8 cellular contexts compared by ENCODE assay signal in genomic region chr10:87184419-87184818, GRCh38. TPM values are rescaled to one million over a fixed set of nuclear protein-coding genes. Genes with fewer than 3 reads are reported as not detected.
DNase-seq lines count a peak whose midpoint lies in the region; ATAC-seq, FAIRE-seq and TF ChIP-seq lines count a peak whose summit lies in the region.
"Not testable (repeated sequence)": the region's sequence is repeated elsewhere in the genome, so short reads cannot be mapped to it uniquely, and the experiment has no call there.

No MANE protein-coding gene starts in this region.

- not testable (repeated sequence) for H3K9ac ChIP-seq in GM12878 (ENCODE audit: control insufficient read depth, insufficient read depth, low read length)

- 42% methylated on average over 5 of the region's 6 CpGs for WGBS in GM12878 (ENCODE audit: insufficient coverage, insufficient replicate concordance, low lambda C conversion rate, missing lambda C conversion rate)

- H3K27ac Mint-ChIP-seq in osteocyte (ENCODE audit: unreplicated experiment), result peak overlapping the region; percentile 31

- H3K27me3 Mint-ChIP-seq in osteocyte (ENCODE audit: unreplicated experiment), result not testable (repeated sequence)

- intact Hi-C loops in GM12878 (cut with micrococcal nuclease; ENCODE audit: unreplicated experiment); left lung (cut with DNase I): not testable (repeated sequence)

- H3K9me3 Mint-ChIP-seq in osteocyte (ENCODE audit: unreplicated experiment), result peaks cover 11% of the 10 kb centered on the region

- not testable (repeated sequence) for TF ChIP-seq EP300 in GM12878 (IDR thresholded peaks at IDR 0.05; ENCODE audit: borderline replicate concordance in 1 of 2, control insufficient read depth in 1 of 2, low read depth in 2 of 2, low read length in 2 of 2)

- in situ Hi-C loops in GM12878 (cut with MboI), result not testable (repeated sequence)

- not testable (repeated sequence) for TF ChIP-seq RAD21 in GM12878 (IDR thresholded peaks at IDR 0.05; ENCODE audit: insufficient read depth, low read depth, low read length)

- not testable (repeated sequence) for H3K9me3 ChIP-seq in HEK293 (ENCODE audit: control insufficient read depth, insufficient read depth, low read depth, low read length); GM12878 (replicated peaks; ENCODE audit: control insufficient read depth, insufficient read depth, low read length); left lung

- H3K4me1 Mint-ChIP-seq in osteocyte (ENCODE audit: unreplicated experiment), result not testable (repeated sequence)

- H3K27me3 ChIP-seq in GM12878 (replicated peaks in 1 of 2; ENCODE audit: control insufficient read depth in 2 of 2, insufficient read depth in 2 of 2, low read length in 1 of 2); left lung: not testable (repeated sequence)

- not testable (repeated sequence) for H3K27ac ChIP-seq in HEK293 (ENCODE audit: extremely low read depth, low read depth, low read length); GM12878 (ENCODE audit: control insufficient read depth, insufficient read depth); left lung

- H3K4me1 ChIP-seq in HEK293 (ENCODE audit: control insufficient read depth, insufficient read depth, low read length); GM12878 (ENCODE audit: control insufficient read depth, insufficient read depth, low read length); left lung: not testable (repeated sequence)

- H4K20me1 ChIP-seq in GM12878 (ENCODE audit: control insufficient read depth, insufficient read depth), result not testable (repeated sequence)

- DNase-seq in Ammon's horn (ENCODE audit: low spot score) (peak; percentile 13), NCI-H69 (lab: John Stamatoyannopoulos, UW) (peak; percentile 22), SIG-M5 treated with dmso at 0.1 percent for 504 hours (lab: John Stamatoyannopoulos, UW; ENCODE audit: unreplicated experiment) (peak; percentile 71), foreskin fibroblast (peak; percentile 12 to 58), left lung (peak in 1 of 2 donors; percentile 33)
- DNase-seq in GM12878 (ENCODE audit: low read depth, low spot score); osteocyte (ENCODE audit: extremely low spot score, unreplicated experiment): not testable (repeated sequence)

- POLR2A ChIA-PET in HEK293 (lab: Yijun Ruan, JAX); GM12878 (lab: Charles Lee): not testable (repeated sequence)

- not testable (repeated sequence) for H3K79me2 ChIP-seq in GM12878 (ENCODE audit: control insufficient read depth, insufficient read depth, low read length)

- ATAC-seq in GM12878, result peak; percentile 58
- ATAC-seq in left lung, result peak; percentile 66

- not testable (repeated sequence) for TF ChIP-seq CTCF in HEK293 (tag by site-specific recombination; IDR thresholded peaks at IDR 0.05); GM12878 (IDR thresholded peaks at IDR 0.05 in 2 of 3, conservative IDR thresholded peaks at IDR 0.05 in 1 of 3; ENCODE audit: control insufficient read depth in 2 of 3, extremely low read depth in 1 of 3, insufficient read depth in 1 of 3, low read depth in 3 of 3, low read length in 3 of 3); foreskin fibroblast (IDR thresholded peaks at IDR 0.05; ENCODE audit: low read depth, low read length); left lung (IDR thresholded peaks at IDR 0.05); osteocyte (IDR thresholded peaks at IDR 0.05)

- CTCF ChIA-PET in HEK293 (lab: Yijun Ruan, JAX); GM12878 (lab: Yijun Ruan, JAX): not testable (repeated sequence)

- TF ChIP-seq POLR2A in GM12878 (IDR thresholded peaks at IDR 0.05; ENCODE audit: low read depth, low read length), result not testable (repeated sequence)

- peaks cover 31% of the 10 kb centered on the region for H3K36me3 Mint-ChIP-seq in osteocyte (ENCODE audit: unreplicated experiment)

- not testable (repeated sequence) for H2AFZ ChIP-seq in GM12878 (ENCODE audit: control insufficient read depth, low read depth, low read length)

- H3K4me3 Mint-ChIP-seq in osteocyte (ENCODE audit: unreplicated experiment), result not testable (repeated sequence)

- H3K4me2 ChIP-seq in GM12878 (ENCODE audit: control insufficient read depth, insufficient read depth), result not testable (repeated sequence)

- H3K36me3 ChIP-seq in HEK293 (ENCODE audit: control insufficient read depth in 2 of 2, insufficient read depth in 1 of 2, low read length in 2 of 2) (peaks cover 0 to 14% of the 10 kb centered on the region in 2 experiments; a peak in 2 of 3 replicates), left lung (peaks cover 0 to 19% of the 10 kb centered on the region in 2 donors)
- not testable (repeated sequence) for H3K36me3 ChIP-seq in GM12878 (ENCODE audit: control insufficient read depth in 2 of 2, insufficient read depth in 2 of 2, low read length in 1 of 2)

- not testable (repeated sequence) for H3K4me3 ChIP-seq in HEK293 (ENCODE audit: low read depth, low read length); GM12878; foreskin fibroblast (ENCODE audit: low read depth in 1 of 2, low read length in 2 of 2); left lung

- not testable (repeated sequence) for FAIRE-seq in GM12878 (lab: Jason Lieb, UNC)

- SMC1A ChIA-PET in GM12878 (lab: Charles Lee; ENCODE audit: uncharacterized antibody, unreplicated experiment), result not testable (repeated sequence)

- BruUV-seq in GM12878 (replicated peaks; lab: Mats Ljungman, UMichigan), result not testable (repeated sequence)

- RAD21 ChIA-PET in GM12878 (lab: Charles Lee; ENCODE audit: unreplicated experiment), result not testable (repeated sequence)

TF ChIP-seq in HEK293, 187 proteins besides CTCF, POLR2A, EP300 and RAD21:
- peak; percentile 13; the same call in 1 of the 2 replicates for TF ChIP-seq SCRT2 (tag by site-specific recombination; IDR thresholded peaks at IDR 0.05)
TF ChIP-seq in HEK293: peak in this region for 1; not testable (repeated sequence) for 186.

TF ChIP-seq in GM12878, 131 proteins besides CTCF, POLR2A, EP300 and RAD21:
- TF ChIP-seq RAD51 (IDR thresholded peaks at IDR 0.05), result peak; percentile 35; the same call in 1 of the 2 replicates
- TF ChIP-seq SPI1 (IDR thresholded peaks at IDR 0.05; ENCODE audit: borderline replicate concordance, insufficient read depth, low read depth, low read length), result peak; percentile 55; the same call in 1 of the 2 replicates

RNA-seq across cellular contexts. Expression of gene NUTM2A, which starts 40.8 kb away (rescaled TPM):
- total RNA-seq in GM12878 (2013; cell fraction: nucleolus; rRNA removed), result 0.44 TPM in 1 of 2 replicates, not detected in the other
- total RNA-seq in GM12878 (2014; rRNA removed) (0.05 and 0.11 TPM in 2 replicates), GM12878 (2014; rRNA removed; fragmentation: Illumina TruSeq; extraction: Trizol) (not detected in 2 replicates), GM12878 (2021) (0.38 TPM in 1 of 2 replicates, not detected in the other), left lung (1 to 10 TPM in 1 of 2 donors, under 1 TPM in 1; 0.20 to 1.5 TPM), osteocyte (1.2 and 1.5 TPM in 2 replicates)
- polyA plus RNA-seq in GM12878 (2011; ENCODE audit: low read depth), result 0.09 TPM
- polyA plus RNA-seq in GM12878 (2011; rRNA removed) (not detected in 2 replicates), GM12878 (2014; fragmentation: Illumina TruSeq; extraction: Trizol) (0.03 TPM in 1 of 2 replicates, not detected in the other), GM12878 (2014; fragmentation: Nextera tagmentation; extraction: Ambion mirVana) (not detected), GM12878 (2014; rRNA removed) (0.20 and 0.29 TPM in 2 replicates), GM12878 (2016; fragmentation: Nextera tagmentation; extraction: Ambion mirVana) (under 1 TPM in 1 of 2 experiments, not detected in 1; 0.13 TPM)
- polyA plus RNA-seq in GM12878 (2011; cell fraction: cytosol; rRNA removed), result 0.08 and 0.22 TPM in 2 replicates
- polyA plus RNA-seq in GM12878 (2011; cell fraction: nucleus; rRNA removed), result 0.16 and 0.31 TPM in 2 replicates
- polyA plus RNA-seq in GM12878 (2012), result 0.18 and 0.22 TPM in 2 replicates
- not detected in 2 replicates for polyA minus RNA-seq in GM12878 (2011; rRNA and poly(A)+ RNA removed)
- polyA minus RNA-seq in GM12878 (2011; cell fraction: cytosol; rRNA and poly(A)+ RNA removed), result not detected in 2 replicates
- polyA minus RNA-seq in GM12878 (2011; cell fraction: nucleus; rRNA and poly(A)+ RNA removed), result 0.29 TPM in 1 of 2 replicates, not detected in the other
